In the genomic region with DNA sequence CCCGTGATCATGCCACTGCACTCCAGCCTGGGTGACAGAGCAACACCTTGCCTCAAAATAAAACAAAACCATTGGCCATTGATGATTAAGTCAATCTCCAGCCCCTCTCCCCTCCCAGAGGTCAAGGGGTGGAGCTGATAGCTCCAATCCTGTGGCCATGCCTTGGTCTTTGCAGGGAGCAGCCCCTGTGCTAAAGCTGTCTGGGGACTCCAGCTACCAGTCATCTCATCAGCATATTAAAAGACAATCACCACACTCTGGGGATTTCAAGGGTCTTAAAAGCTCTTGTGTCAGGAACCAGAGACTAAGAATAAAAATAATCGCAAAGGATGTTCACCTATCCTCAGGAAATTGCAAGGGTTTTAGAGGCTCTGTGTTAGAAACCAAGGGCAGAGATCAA, we compare ENCODE assay signal across 31 cellular contexts. TPM values are rescaled to one million over a fixed set of nuclear protein-coding genes. Genes with fewer than 3 reads are reported as not detected.
"Had no signal": no experiment of that assay in that cellular context is flagged by ENCODE, and none has a peak within 500 bp of the region (broad histone marks: within the 10 kb centered on the region; RNA-seq: fewer than 3 reads in every experiment).

No MANE protein-coding gene starts in this region.

- H3K27ac Mint-ChIP-seq: memory B cell; mesothelial cell of epicardium; naive B cell; natural killer cell treated with Interleukin-12 subunit alpha and Interleukin-12 subunit beta and Interleukin-15 and Interleukin-18, amount 100 ng/mL, for 72 hours; stimulated activated effector memory CD8-positive, alpha-beta T cell treated with anti-CD3 and anti-CD28 coated beads, Interleukin-12 subunit alpha, Interleukin-12 subunit beta, amount 100 ng/mL, for 72 hours; type B pancreatic cell had no signal

- H3K4me1 Mint-ChIP-seq: memory B cell; naive B cell; stimulated activated effector memory CD8-positive, alpha-beta T cell treated with anti-CD3 and anti-CD28 coated beads, Interleukin-12 subunit alpha, Interleukin-12 subunit beta, amount 100 ng/mL, for 72 hours had no signal

- H3K27me3 Mint-ChIP-seq: naive B cell, type B pancreatic cell had no signal

- H3K4me1 ChIP-seq: psoas muscle, sigmoid colon had no signal

- H3K4me3 ChIP-seq: coronary artery, esophagus squamous epithelium, lung, mucosa of descending colon, ovary, psoas muscle, sigmoid colon, stomach, thyroid gland had no signal

- H3K27ac ChIP-seq: coronary artery, esophagus squamous epithelium, ovary, psoas muscle, sigmoid colon, stomach had no signal

- H3K36me3 Mint-ChIP-seq: memory B cell; mesothelial cell of epicardium; naive B cell; natural killer cell treated with Interleukin-12 subunit alpha and Interleukin-12 subunit beta and Interleukin-15 and Interleukin-18, amount 100 ng/mL, for 72 hours; stimulated activated effector memory CD8-positive, alpha-beta T cell treated with anti-CD3 and anti-CD28 coated beads, Interleukin-12 subunit alpha, Interleukin-12 subunit beta, amount 100 ng/mL, for 72 hours; type B pancreatic cell had no signal

- H3K4me3 Mint-ChIP-seq: memory B cell; mesothelial cell of epicardium; natural killer cell treated with Interleukin-12 subunit alpha and Interleukin-12 subunit beta and Interleukin-15 and Interleukin-18, amount 100 ng/mL, for 72 hours; stimulated activated effector memory CD8-positive, alpha-beta T cell treated with anti-CD3 and anti-CD28 coated beads, Interleukin-12 subunit alpha, Interleukin-12 subunit beta, amount 100 ng/mL, for 72 hours; type B pancreatic cell had no signal

- H3K9me3 ChIP-seq: esophagus squamous epithelium, mucosa of descending colon, ovary, psoas muscle, sigmoid colon, stomach, thyroid gland had no signal

- FAIRE-seq: endometrium, kidney had no signal

- DNase-seq: dermis blood vessel endothelial cell; effector memory CD4-positive, alpha-beta T cell; erythroblast; esophagus squamous epithelium; foreskin melanocyte; kidney; mucosa of descending colon; naive B cell; nucleus accumbens; ovary; posterior cingulate gyrus; psoas muscle; right cardiac atrium; sigmoid colon; stimulated activated CD4-positive, alpha-beta T cell treated with anti-CD3 and anti-CD28 coated beads, Interleukin-2, amount 100 ng/mL, for 24 hours; stimulated activated CD4-positive, alpha-beta T cell treated with anti-CD3 and anti-CD28 coated beads, Interleukin-4, amount 100 ng/mL, for 24 hours; stimulated activated naive CD4-positive, alpha-beta T cell treated with Interleukin-2 at 50 U/mL for 16 hours; stomach; thyroid gland had no signal

- H3K9me3 Mint-ChIP-seq: mesothelial cell of epicardium; natural killer cell treated with Interleukin-12 subunit alpha and Interleukin-12 subunit beta and Interleukin-15 and Interleukin-18, amount 100 ng/mL, for 72 hours; stimulated activated effector memory CD8-positive, alpha-beta T cell treated with anti-CD3 and anti-CD28 coated beads, Interleukin-12 subunit alpha, Interleukin-12 subunit beta, amount 100 ng/mL, for 72 hours had no signal

- H3K36me3 ChIP-seq: esophagus squamous epithelium, ovary, sigmoid colon, stomach, thyroid gland had no signal

- H3K27me3 ChIP-seq: ovary, sigmoid colon, stomach, thyroid gland had no signal

RNA-seq across cellular contexts. Expression of a gene that starts 30.6 kb away (rescaled TPM):
- total RNA-seq: dermis blood vessel endothelial cell, kidney, left lobe of liver, renal cortical epithelial cell, temporal lobe, thyroid gland had no signal

RNA-seq across cellular contexts. Expression of a gene that starts 44.1 kb away (rescaled TPM):
- total RNA-seq: dermis blood vessel endothelial cell, kidney, left lobe of liver, renal cortical epithelial cell, right cardiac atrium, skeletal muscle tissue had no signal

RNA-seq across cellular contexts. Expression of a gene that starts 58.1 kb away (rescaled TPM):
- total RNA-seq: dermis blood vessel endothelial cell; left lobe of liver; natural killer cell treated with Interleukin-12 subunit alpha and Interleukin-12 subunit beta and Interleukin-15 and Interleukin-18, amount 100 ng/mL, for 72 hours had no signal
